Comparison of ENCODE assay signal across 8 cellular contexts in the genomic region with DNA sequence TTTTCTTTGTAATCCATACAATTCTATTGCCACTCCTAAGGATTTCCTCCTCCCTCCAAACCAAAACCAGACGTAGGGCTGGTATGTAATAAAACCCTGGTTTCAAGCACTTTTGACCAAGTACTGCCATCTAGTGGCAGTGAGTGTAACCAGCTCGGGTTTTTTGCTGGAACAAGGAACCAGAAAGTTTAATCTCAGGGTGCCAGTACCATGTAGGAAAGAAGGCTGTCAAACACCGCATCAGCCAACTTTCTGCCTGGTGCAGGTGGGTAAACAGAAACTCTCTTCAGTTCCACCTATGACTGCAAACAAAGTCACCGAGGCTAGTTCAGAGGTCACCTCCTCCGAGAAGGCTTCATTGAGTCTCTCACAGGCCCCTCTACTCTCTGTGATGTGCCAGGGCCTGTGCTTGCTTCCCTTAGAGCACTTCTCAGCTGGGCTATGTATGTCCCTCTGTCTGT. TPM values are rescaled to one million over a fixed set of nuclear protein-coding genes. Genes with fewer than 3 reads are reported as not detected.
A peak's percentile ranks its signal among the peaks of the same experiment; 100 is the strongest.
DNase-seq lines count a peak whose midpoint lies in the region; ATAC-seq, FAIRE-seq and TF ChIP-seq lines count a peak whose summit lies in the region.

No MANE protein-coding gene starts in this region.

- POLR2A ChIA-PET in K562 (lab: Yijun Ruan, JAX): interaction anchor here (1.4 kb wide), 1 partner anchor 144 kb away, joined by 9 read pairs; a partner anchor contains a TSS

- H3K36me3 ChIP-seq in K562 (ENCODE audit: control insufficient read depth, insufficient read depth, low read length): no peaks in the 10 kb centered on the region
- H3K36me3 ChIP-seq in spleen: no peaks in the 10 kb centered on the region

- no peak overlapping the region for H3K4me2 ChIP-seq in K562 (ENCODE audit: insufficient read depth, low read length)

- in situ Hi-C loops in K562 (cut with MboI): loop anchor here (5.0 to 10.0 kb wide), 2 partner anchors 103 to 145 kb away; a partner anchor contains a TSS

- H2AFZ ChIP-seq in K562 (ENCODE audit: low read depth, low read length): no peak overlapping the region

- no peak for TF ChIP-seq EP300 in K562 (IDR thresholded peaks at IDR 0.05; ENCODE audit: low read length)

- TF ChIP-seq RAD21 in K562 (CRISPR knock-in tag; conservative IDR thresholded peaks at IDR 0.05 in 1 of 2, IDR thresholded peaks at IDR 0.05 in 1 of 2): peak; percentile 95 to 96

- intact Hi-C loops in K562 (cut with micrococcal nuclease) (loop anchor here (2.0 to 5.0 kb wide), 2 partner anchors 99 to 143 kb away; a partner anchor contains a TSS), spleen (cut with DNase I; ENCODE audit: low total_unique reads) (loop anchor here (5.0 kb wide), 1 partner anchor 98 kb away; no protein-coding TSS in a partner anchor)

- H3K9me1 ChIP-seq in K562 (ENCODE audit: control insufficient read depth, insufficient read depth, low read length): no peaks in the 10 kb centered on the region

- no peak overlapping the region for H3K9ac ChIP-seq in K562 (ENCODE audit: insufficient read depth in 1 of 2, low read depth in 2 of 2, low read length in 2 of 2)

- peak; percentile 60 for ATAC-seq in GM21367 (IDR thresholded peaks at IDR 0.05; ENCODE audit: unreplicated experiment)
- peak; percentile 82 for ATAC-seq in K562

- H3K27ac ChIP-seq in C4-2B (no peak overlapping the region), K562 (ENCODE audit: extremely low read depth, low read depth, low read length) (no peak overlapping the region), spleen (no peak overlapping the region)

- H3K4me3 ChIP-seq in K562 (no peak overlapping the region), spleen (no peak overlapping the region)

- BruUV-seq in K562 (replicated peaks; lab: Mats Ljungman, UMichigan): no TSS peak

- H4K20me1 ChIP-seq in K562 (replicated peaks; ENCODE audit: control insufficient read depth, insufficient read depth, low read length): no peaks in the 10 kb centered on the region

- DNase-seq in NCI-H1436 treated with DMSO at 0.1 percent for 48 hours (lab: John Stamatoyannopoulos, UW): peak; percentile 5
- peak; percentile 5 for DNase-seq in T1000 (lab: John Stamatoyannopoulos, UW)
- peak; percentile 60 to 82 (median 64) for DNase-seq in K562 (ENCODE audit: extremely low read depth in 1 of 4, low spot score in 3 of 4)
- peak in 31 of 51 donors; percentile 9 to 74 (median 42) for DNase-seq in hypothalamus (lab: John Stamatoyannopoulos, UW)
- no peak for DNase-seq in spleen
- DNase-seq in NCI-H510A treated with DMSO at 0.1 percent for 48 hours (lab: John Stamatoyannopoulos, UW): no peak

- 17% methylated on average over 5 of the region's 5 CpGs for whole genome bisulfite sequencing in K562 (ENCODE audit: insufficient coverage, low coverage, missing lambda C conversion rate)
- WGBS in spleen, 5 donors: 23 to 42% (median 26%) methylated on average over 5 of the region's 5 CpGs

- FAIRE-seq in K562 (lab: Jason Lieb, UNC): peak; percentile 94

- peaks cover 11 to 12% of the 10 kb centered on the region in 2 experiments; a peak in 3 of 5 replicates for H3K27me3 ChIP-seq in K562 (ENCODE audit: control insufficient read depth in 2 of 2, insufficient read depth in 2 of 2, low read length in 2 of 2)
- no peaks in the 10 kb centered on the region for H3K27me3 ChIP-seq in spleen (replicated peaks in 1 of 7)

- TF ChIP-seq CTCF in C4-2B (conservative IDR thresholded peaks at IDR 0.05) (peak; percentile 82), K562 (IDR thresholded peaks at IDR 0.05 in 2 of 3, conservative IDR thresholded peaks at IDR 0.05 in 1 of 3; ENCODE audit: insufficient read depth in 2 of 3, low read depth in 1 of 3, low read length in 3 of 3) (peak; percentile 78 to 92 (median 84)), spleen (IDR thresholded peaks at IDR 0.05 in 8 of 11, conservative IDR thresholded peaks at IDR 0.05 in 3 of 11) (peak; percentile 58 to 87 (median 81))

- CTCF ChIA-PET in K562 (lab: Yijun Ruan, JAX; ENCODE audit: low intra/inter-chr PET ratio): interaction anchor here (0.8 to 1.9 kb wide), 5 partner anchors 100 to 158 kb away, joined by 3 to 12 read pairs (median 4); no protein-coding TSS in a partner anchor

- H3K9me3 ChIP-seq in K562 (replicated peaks; ENCODE audit: control insufficient read depth, insufficient read depth, low read depth, low read length): no peaks in the 10 kb centered on the region
- H3K9me3 ChIP-seq in spleen: no peaks in the 10 kb centered on the region

- TF ChIP-seq POLR2A in K562 (conservative IDR thresholded peaks at IDR 0.05) (no peak), spleen (IDR thresholded peaks at IDR 0.05) (no peak)

- no peaks in the 10 kb centered on the region; a peak in 1 of 5 replicates for H3K4me1 ChIP-seq in K562 (replicated peaks in 1 of 2; ENCODE audit: control insufficient read depth in 2 of 2, insufficient read depth in 2 of 2, low read length in 2 of 2)
- peaks cover 0 to 5% (median 0%) of the 10 kb centered on the region in 6 donors for H3K4me1 ChIP-seq in spleen

- no peaks in the 10 kb centered on the region for H3K79me2 ChIP-seq in K562 (ENCODE audit: control insufficient read depth, insufficient read depth, low read length)

TF ChIP-seq in K562, 482 proteins besides CTCF, POLR2A, EP300 and RAD21 (continues in another document):
- TF ChIP-seq ZNF197 (CRISPR knock-in tag; IDR thresholded peaks at IDR 0.05; ENCODE audit: low read depth): no peak
- TF ChIP-seq, protein P1, sequence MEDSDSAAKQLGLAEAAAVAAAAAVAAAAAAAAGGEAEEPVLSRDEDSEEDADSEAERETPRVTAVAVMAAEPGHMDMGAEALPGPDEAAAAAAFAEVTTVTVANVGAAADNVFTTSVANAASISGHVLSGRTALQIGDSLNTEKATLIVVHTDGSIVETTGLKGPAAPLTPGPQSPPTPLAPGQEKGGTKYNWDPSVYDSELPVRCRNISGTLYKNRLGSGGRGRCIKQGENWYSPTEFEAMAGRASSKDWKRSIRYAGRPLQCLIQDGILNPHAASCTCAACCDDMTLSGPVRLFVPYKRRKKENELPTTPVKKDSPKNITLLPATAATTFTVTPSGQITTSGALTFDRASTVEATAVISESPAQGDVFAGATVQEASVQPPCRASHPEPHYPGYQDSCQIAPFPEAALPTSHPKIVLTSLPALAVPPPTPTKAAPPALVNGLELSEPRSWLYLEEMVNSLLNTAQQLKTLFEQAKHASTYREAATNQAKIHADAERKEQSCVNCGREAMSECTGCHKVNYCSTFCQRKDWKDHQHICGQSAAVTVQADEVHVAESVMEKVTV (CRISPR knock-in tag; IDR thresholded peaks at IDR 0.05): peak; percentile 82
- TF ChIP-seq, protein P2, sequence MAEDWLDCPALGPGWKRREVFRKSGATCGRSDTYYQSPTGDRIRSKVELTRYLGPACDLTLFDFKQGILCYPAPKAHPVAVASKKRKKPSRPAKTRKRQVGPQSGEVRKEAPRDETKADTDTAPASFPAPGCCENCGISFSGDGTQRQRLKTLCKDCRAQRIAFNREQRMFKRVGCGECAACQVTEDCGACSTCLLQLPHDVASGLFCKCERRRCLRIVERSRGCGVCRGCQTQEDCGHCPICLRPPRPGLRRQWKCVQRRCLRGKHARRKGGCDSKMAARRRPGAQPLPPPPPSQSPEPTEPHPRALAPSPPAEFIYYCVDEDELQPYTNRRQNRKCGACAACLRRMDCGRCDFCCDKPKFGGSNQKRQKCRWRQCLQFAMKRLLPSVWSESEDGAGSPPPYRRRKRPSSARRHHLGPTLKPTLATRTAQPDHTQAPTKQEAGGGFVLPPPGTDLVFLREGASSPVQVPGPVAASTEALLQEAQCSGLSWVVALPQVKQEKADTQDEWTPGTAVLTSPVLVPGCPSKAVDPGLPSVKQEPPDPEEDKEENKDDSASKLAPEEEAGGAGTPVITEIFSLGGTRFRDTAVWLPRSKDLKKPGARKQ (CRISPR knock-in tag; IDR thresholded peaks at IDR 0.05): no peak

RNA-seq across cellular contexts. Expression of a gene that starts 10.2 kb away (rescaled TPM):
- total RNA-seq in K562 (2011; cell fraction: chromatin; rRNA removed; ENCODE audit: low replicate concordance): not detected in 2 replicates
- not detected in 2 replicates for total RNA-seq in K562 (2011; cell fraction: nucleolus; rRNA removed)
- total RNA-seq in K562 (2011; cell fraction: nucleoplasm; rRNA removed): not detected in 2 replicates
- total RNA-seq in K562 (2014; rRNA removed): not detected in 2 replicates
- total RNA-seq in K562 (2014; rRNA removed; fragmentation: Illumina TruSeq; extraction: Trizol): not detected in 2 replicates
- not detected in 2 replicates for total RNA-seq in K562 (2015; rRNA removed; fragmentation: Illumina TruSeq; extraction: Trizol)
- total RNA-seq in K562 (2021): 0.54 TPM in 1 of 2 replicates, not detected in the other
- polyA plus RNA-seq in K562 (2011; rRNA removed): not detected in 2 replicates
- not detected in 2 replicates for polyA plus RNA-seq in K562 (2011; cell fraction: cytosol; rRNA removed)
- not detected in 2 replicates for polyA plus RNA-seq in K562 (2011; cell fraction: nucleus; rRNA removed)
- polyA plus RNA-seq in K562 (2012): not detected in 2 replicates
- not detected in 2 replicates for polyA plus RNA-seq in K562 (2014; fragmentation: Illumina TruSeq; extraction: Trizol)
- not detected for polyA plus RNA-seq in K562 (2014; fragmentation: Nextera tagmentation; extraction: Ambion mirVana)
- not detected in 2 replicates for polyA plus RNA-seq in K562 (2014; rRNA removed)
- polyA minus RNA-seq in K562 (2011; rRNA and poly(A)+ RNA removed): not detected in 2 replicates
- polyA minus RNA-seq in K562 (2011; cell fraction: cytosol; rRNA and poly(A)+ RNA removed): not detected in 2 replicates
- polyA minus RNA-seq in K562 (2011; cell fraction: nucleus; rRNA and poly(A)+ RNA removed): not detected in 2 replicates
- total RNA-seq in spleen: 10 to 100 TPM in 4 of 7 donors, 1 to 10 TPM in 3; 5.9 to 20.3 (median 10.8) TPM
- polyA plus RNA-seq in spleen: 10 to 100 TPM in 1 of 3 donors, 1 to 10 TPM in 2; 7.4 to 12.3 (median 7.5) TPM

RNA-seq across cellular contexts. Expression of a gene that starts 32.1 kb away (rescaled TPM):
- total RNA-seq in K562 (2011; cell fraction: chromatin; rRNA removed; ENCODE audit: low replicate concordance): not detected in 2 replicates
- total RNA-seq in K562 (2011; cell fraction: nucleolus; rRNA removed): not detected in 2 replicates
- total RNA-seq in K562 (2011; cell fraction: nucleoplasm; rRNA removed): not detected in 2 replicates
- not detected in 2 replicates for total RNA-seq in K562 (2014; rRNA removed)
- not detected in 2 replicates for total RNA-seq in K562 (2014; rRNA removed; fragmentation: Illumina TruSeq; extraction: Trizol)
- total RNA-seq in K562 (2015; rRNA removed; fragmentation: Illumina TruSeq; extraction: Trizol): not detected in 2 replicates
- total RNA-seq in K562 (2021): 0.64 and 0.98 TPM in 2 replicates
- polyA plus RNA-seq in K562 (2011; rRNA removed): not detected in 2 replicates
- not detected in 2 replicates for polyA plus RNA-seq in K562 (2011; cell fraction: cytosol; rRNA removed)
- polyA plus RNA-seq in K562 (2011; cell fraction: nucleus; rRNA removed): not detected in 2 replicates
- not detected in 2 replicates for polyA plus RNA-seq in K562 (2012)
- polyA plus RNA-seq in K562 (2014; fragmentation: Illumina TruSeq; extraction: Trizol): not detected in 2 replicates
- not detected for polyA plus RNA-seq in K562 (2014; fragmentation: Nextera tagmentation; extraction: Ambion mirVana)
- polyA plus RNA-seq in K562 (2014; rRNA removed): not detected in 2 replicates
- not detected in 2 replicates for polyA minus RNA-seq in K562 (2011; rRNA and poly(A)+ RNA removed)
- not detected in 2 replicates for polyA minus RNA-seq in K562 (2011; cell fraction: cytosol; rRNA and poly(A)+ RNA removed)
- not detected in 2 replicates for polyA minus RNA-seq in K562 (2011; cell fraction: nucleus; rRNA and poly(A)+ RNA removed)
- total RNA-seq in spleen: not detected
- polyA plus RNA-seq in spleen: 1 to 10 TPM in 1 of 3 donors, under 1 TPM in 2; 0.15 to 3.6 (median 0.39) TPM

Comparison
In these comparisons a context has a peak if more than half of its experiments do, and no peak if none do; other contexts are left out.
1. DNase-seq: peak in NCI-H1436 treated with DMSO at 0.1 percent for 48 hours (single experiment), T1000 (single experiment), K562 (4 of 4) and hypothalamus (31 of 51); none in spleen (single experiment) and NCI-H510A treated with DMSO at 0.1 percent for 48 hours (single experiment).
2. RNA of a gene that starts 10.2 kb away (total RNA-seq): 5.9 to 20.3 TPM in spleen; 0.54 TPM in K562; every median in the first group is over 4 times any median in the second.
3. Peak in every context shown above with its lines, with median percentiles within 50 percentile points of each other: CTCF ChIP-seq.